9 cellular contexts compared by ENCODE assay signal in genomic region chr20:37383229-37383989, GRCh38. TPM values are rescaled to one million over a fixed set of nuclear protein-coding genes. Genes with fewer than 3 reads are reported as not detected.
DNase-seq lines count a peak whose midpoint lies in the region; FAIRE-seq and TF ChIP-seq lines count a peak whose summit lies in the region.
"Had no signal": no experiment of that assay in that cellular context is flagged by ENCODE, and none has a peak within 500 bp of the region (broad histone marks: within the 10 kb centered on the region; RNA-seq: fewer than 3 reads in every experiment).

No MANE protein-coding gene starts in this region.

- H3K9me2 ChIP-seq in hepatocyte (replicated peaks; ENCODE audit: insufficient read depth): no peaks in the 10 kb centered on the region

- FAIRE-seq in urothelium cell line (lab: Jason Lieb, UNC): peak; percentile 35

- H3K27me3 Mint-ChIP-seq in activated naive CD4-positive, alpha-beta T cell treated with anti-CD3 and anti-CD28 coated beads, Interleukin-2, amount 50 U/mL, for 24 hours: no peaks in the 10 kb centered on the region
- H3K27me3 Mint-ChIP-seq in activated T-helper 1 cell treated with anti-CD3 and anti-CD28 coated beads, Interleukin-12 subunit alpha, Interleukin-12 subunit beta, Interleukin-2, Interleukin-4 antibody, amounts not matched to agents 30 ng/mL and 10 ng/mL and 1 ng/mL, durations not matched to agents 14 hours and 24 hours and 36 hours (ENCODE audit: insufficient read depth): peaks cover 9% of the 10 kb centered on the region

- no peak overlapping the region for H3K27ac Mint-ChIP-seq in activated naive CD4-positive, alpha-beta T cell treated with anti-CD3 and anti-CD28 coated beads, Interleukin-2, amount 50 U/mL, for 24 hours
- H3K27ac Mint-ChIP-seq in activated T-helper 1 cell treated with anti-CD3 and anti-CD28 coated beads, Interleukin-12 subunit alpha, Interleukin-12 subunit beta, Interleukin-2, Interleukin-4 antibody, amounts not matched to agents 30 ng/mL and 10 ng/mL and 1 ng/mL, durations not matched to agents 14 hours and 24 hours and 36 hours: no peak overlapping the region

- H3K4me1 ChIP-seq in hepatocyte (ENCODE audit: insufficient read depth): peaks cover 27% of the 10 kb centered on the region

- H3K27me3 ChIP-seq in hepatocyte: no peaks in the 10 kb centered on the region

- no peak overlapping the region for H2AFZ ChIP-seq in hepatocyte

- H3K4me3 ChIP-seq in hepatocyte: no peak overlapping the region

- H3K36me3 Mint-ChIP-seq in activated naive CD4-positive, alpha-beta T cell treated with anti-CD3 and anti-CD28 coated beads, Interleukin-2, amount 50 U/mL, for 24 hours: no peaks in the 10 kb centered on the region
- H3K36me3 Mint-ChIP-seq in activated T-helper 1 cell treated with anti-CD3 and anti-CD28 coated beads, Interleukin-12 subunit alpha, Interleukin-12 subunit beta, Interleukin-2, Interleukin-4 antibody, amounts not matched to agents 30 ng/mL and 10 ng/mL and 1 ng/mL, durations not matched to agents 14 hours and 24 hours and 36 hours (ENCODE audit: low read depth): peaks cover 3% of the 10 kb centered on the region

- no peaks in the 10 kb centered on the region for H3K9me3 Mint-ChIP-seq in activated naive CD4-positive, alpha-beta T cell treated with anti-CD3 and anti-CD28 coated beads, Interleukin-2, amount 50 U/mL, for 24 hours
- H3K9me3 Mint-ChIP-seq in activated T-helper 1 cell treated with anti-CD3 and anti-CD28 coated beads, Interleukin-12 subunit alpha, Interleukin-12 subunit beta, Interleukin-2, Interleukin-4 antibody, amounts not matched to agents 30 ng/mL and 10 ng/mL and 1 ng/mL, durations not matched to agents 14 hours and 24 hours and 36 hours: no peaks in the 10 kb centered on the region

- no peak overlapping the region for H3K4me2 ChIP-seq in hepatocyte

- intact Hi-C loops in activated T-helper 1 cell treated with anti-CD3 and anti-CD28 coated beads, Interleukin-12 subunit alpha, Interleukin-12 subunit beta, Interleukin-2, Interleukin-4 antibody, amounts not matched to agents 30 ng/mL and 10 ng/mL and 1 ng/mL, durations not matched to agents 14 hours and 24 hours and 36 hours (cut with micrococcal nuclease): no loop called here

- peak overlapping the region; percentile 27 for H3K27ac ChIP-seq in hepatocyte

- no peaks in the 10 kb centered on the region for H4K20me1 ChIP-seq in hepatocyte (ENCODE audit: insufficient read depth, poor library complexity, severe bottlenecking)

- peaks cover 30% of the 10 kb centered on the region for H3K79me2 ChIP-seq in hepatocyte

- DNase-seq in activated naive CD4-positive, alpha-beta T cell (lab: John Stamatoyannopoulos, UW): no peak
- no peak for DNase-seq in activated T-helper 1 cell treated with anti-CD3 and anti-CD28 coated beads, Interleukin-12 subunit alpha, Interleukin-12 subunit beta, Interleukin-2, Interleukin-4 antibody, amounts not matched to agents 30 ng/mL and 10 ng/mL and 1 ng/mL, durations not matched to agents 14 hours and 24 hours and 36 hours (ENCODE audit: low spot score)
- peak; percentile 28 for DNase-seq in hepatocyte (ENCODE audit: low spot score)
- peak; percentile 71 for DNase-seq in urothelium cell line (ENCODE audit: low spot score)
- no peak for DNase-seq in central memory CD4-positive, alpha-beta T cell
- no peak for DNase-seq in NAMALWA (ENCODE audit: low spot score)
- DNase-seq in COLO668 (lab: John Stamatoyannopoulos, UW; ENCODE audit: unreplicated experiment): no peak
- DNase-seq: NCI-H446 had no signal

- H3K36me3 ChIP-seq in hepatocyte (replicated peaks; ENCODE audit: insufficient read depth, low read depth): no peaks in the 10 kb centered on the region

- no peaks in the 10 kb centered on the region for H3K9me3 ChIP-seq in hepatocyte (ENCODE audit: low read depth)

- no peak for TF ChIP-seq CTCF in hepatocyte (IDR thresholded peaks at IDR 0.05; ENCODE audit: poor library complexity)

- peaks cover 6% of the 10 kb centered on the region for H3K4me1 Mint-ChIP-seq in activated naive CD4-positive, alpha-beta T cell treated with anti-CD3 and anti-CD28 coated beads, Interleukin-2, amount 50 U/mL, for 24 hours
- peaks cover 6% of the 10 kb centered on the region for H3K4me1 Mint-ChIP-seq in activated T-helper 1 cell treated with anti-CD3 and anti-CD28 coated beads, Interleukin-12 subunit alpha, Interleukin-12 subunit beta, Interleukin-2, Interleukin-4 antibody, amounts not matched to agents 30 ng/mL and 10 ng/mL and 1 ng/mL, durations not matched to agents 14 hours and 24 hours and 36 hours (ENCODE audit: low read depth)

- H3K4me3 Mint-ChIP-seq in activated naive CD4-positive, alpha-beta T cell treated with anti-CD3 and anti-CD28 coated beads, Interleukin-2, amount 50 U/mL, for 24 hours: peak overlapping the region; percentile 74
- peak overlapping the region; percentile 54 for H3K4me3 Mint-ChIP-seq in activated T-helper 1 cell treated with anti-CD3 and anti-CD28 coated beads, Interleukin-12 subunit alpha, Interleukin-12 subunit beta, Interleukin-2, Interleukin-4 antibody, amounts not matched to agents 30 ng/mL and 10 ng/mL and 1 ng/mL, durations not matched to agents 14 hours and 24 hours and 36 hours

- 93% methylated on average over 25 of the region's 25 CpGs for WGBS in hepatocyte (ENCODE audit: low lambda C conversion rate, missing lambda C conversion rate)

RNA-seq across cellular contexts. Expression of gene SRC, which starts 37.5 kb away (rescaled TPM):
- 6.2 and 6.4 TPM in 2 replicates for total RNA-seq in activated T-helper 1 cell treated with anti-CD3 and anti-CD28 coated beads, Interleukin-12 subunit alpha, Interleukin-12 subunit beta, Interleukin-2, Interleukin-4 antibody, amounts not matched to agents 30 ng/mL and 10 ng/mL and 1 ng/mL, durations not matched to agents 14 hours and 24 hours and 36 hours
- total RNA-seq in hepatocyte: 45.5 and 69.8 TPM in 2 replicates
- 55.1 and 56.4 TPM in 2 replicates for polyA plus RNA-seq in hepatocyte

Comparison
In these comparisons a context has a peak if more than half of its experiments do, and no peak if none do; other contexts are left out.
1. DNase-seq: peak in hepatocyte (single experiment) and urothelium cell line (single experiment); none in activated naive CD4-positive, alpha-beta T cell (0 of 4), activated T-helper 1 cell treated with anti-CD3 and anti-CD28 coated beads, Interleukin-12 subunit alpha, Interleukin-12 subunit beta, Interleukin-2, Interleukin-4 antibody, amounts not matched to agents 30 ng/mL and 10 ng/mL and 1 ng/mL, durations not matched to agents 14 hours and 24 hours and 36 hours (single experiment), central memory CD4-positive, alpha-beta T cell (single experiment), NAMALWA (single experiment) and COLO668 (single experiment).